Comparison of ENCODE assay signal across 15 cellular contexts in the genomic region with DNA sequence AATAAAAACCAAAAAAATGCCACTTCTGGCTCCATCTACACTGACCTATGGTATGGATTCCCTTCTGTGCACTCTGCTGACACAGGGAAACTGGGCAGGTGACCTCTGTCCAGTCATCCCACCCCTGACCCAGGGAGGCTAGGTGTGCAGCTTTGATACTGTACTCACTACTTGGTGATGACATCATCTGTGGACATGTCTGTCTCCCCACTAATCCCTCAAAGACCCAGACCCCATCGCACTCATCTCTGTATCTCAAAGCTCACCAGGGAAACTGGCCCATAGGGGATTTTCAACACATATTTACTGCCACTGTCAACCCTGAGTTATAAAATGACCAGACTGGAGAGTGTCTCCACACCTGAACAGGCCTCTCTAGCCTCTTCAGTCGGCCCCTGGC. TPM values are rescaled to one million over a fixed set of nuclear protein-coding genes. Genes with fewer than 3 reads are reported as not detected.
DNase-seq lines count a peak whose midpoint lies in the region; ATAC-seq and TF ChIP-seq lines count a peak whose summit lies in the region.
"Had no signal": no experiment of that assay in that cellular context is flagged by ENCODE, and none has a peak within 500 bp of the region (broad histone marks: within the 10 kb centered on the region; RNA-seq: fewer than 3 reads in every experiment).

No MANE protein-coding gene starts in this region.

- no peaks in the 10 kb centered on the region for H3K36me3 ChIP-seq in left lung
- no peaks in the 10 kb centered on the region for H3K36me3 ChIP-seq in ovary
- no peaks in the 10 kb centered on the region for H3K36me3 ChIP-seq in spleen

- H3K9me3 ChIP-seq in left lung: no peaks in the 10 kb centered on the region
- no peaks in the 10 kb centered on the region for H3K9me3 ChIP-seq in ovary
- H3K9me3 ChIP-seq in spleen: no peaks in the 10 kb centered on the region

- intact Hi-C loops in left lung (cut with DNase I): no loop called here
- intact Hi-C loops in ovary (cut with DNase I): no loop called here
- intact Hi-C loops in spleen (cut with DNase I; ENCODE audit: low total_unique reads): loop anchor here (10.0 kb wide), 1 partner anchor 58 kb away; no protein-coding TSS in a partner anchor

- H3K4me1 ChIP-seq in left lung (peaks cover 0 to 18% of the 10 kb centered on the region in 2 donors), ovary (ENCODE audit: insufficient read depth) (peaks cover 23% of the 10 kb centered on the region), spleen (peaks cover 0 to 76% (median 19%) of the 10 kb centered on the region in 6 donors)

- peak; percentile 68 for ATAC-seq in GM18502 (IDR thresholded peaks at IDR 0.05; ENCODE audit: poor library complexity, unreplicated experiment)
- peak; percentile 58 for ATAC-seq in GM21381 (IDR thresholded peaks at IDR 0.05; ENCODE audit: unreplicated experiment)
- peak; percentile 63 for ATAC-seq in HG03135 (IDR thresholded peaks at IDR 0.05; ENCODE audit: unreplicated experiment)
- ATAC-seq in left lung: peak; percentile 58

- DNase-seq in left lung (no peak), DMS153 treated with DMSO at 0.1 percent for 48 hours (lab: John Stamatoyannopoulos, UW; ENCODE audit: unreplicated experiment) (no peak), NCI-H2227 (lab: John Stamatoyannopoulos, UW; ENCODE audit: unreplicated experiment) (no peak), ovary (no peak), spleen (no peak)
- DNase-seq: activated T-cell treated with anti-CD3 and anti-CD28 coated beads for 4 hours; CD4-positive, alpha-beta T cell; H9; immature natural killer cell; naive B cell; NCI-H2029 treated with DMSO at 0.1 percent for 48 hours; stimulated activated CD4-positive, alpha-beta T cell treated with anti-CD3 and anti-CD28 coated beads, Interleukin-12 subunit alpha, Interleukin-12 subunit beta, amount 100 ng/mL, for 4 hours had no signal

- TF ChIP-seq CTCF in left lung (IDR thresholded peaks at IDR 0.05) (no peak), ovary (IDR thresholded peaks at IDR 0.05) (no peak), spleen (IDR thresholded peaks at IDR 0.05 in 8 of 11, conservative IDR thresholded peaks at IDR 0.05 in 3 of 11) (no peak)

- H3K27ac ChIP-seq in left lung (no peak overlapping the region), ovary (peak overlapping the region in 1 of 2 donors; percentile 49), spleen (no peak overlapping the region)

- no peak overlapping the region for H3K4me3 ChIP-seq in left lung
- no peak overlapping the region for H3K4me3 ChIP-seq in ovary
- H3K4me3 ChIP-seq in spleen: no peak overlapping the region

- 55 to 62% (median 59%) methylated on average over 2 of the region's 2 CpGs for WGBS in ovary, 3 donors
- WGBS in spleen, 5 donors: 65 to 84% (median 72%) methylated on average over 2 of the region's 2 CpGs

- TF ChIP-seq POLR2A in ovary (IDR thresholded peaks at IDR 0.05): no peak
- no peak for TF ChIP-seq POLR2A in spleen (IDR thresholded peaks at IDR 0.05)

- no peaks in the 10 kb centered on the region for H3K27me3 ChIP-seq in left lung
- H3K27me3 ChIP-seq in ovary: no peaks in the 10 kb centered on the region
- no peaks in the 10 kb centered on the region for H3K27me3 ChIP-seq in spleen (replicated peaks in 1 of 7)

- no peak for TF ChIP-seq EP300 in ovary (IDR thresholded peaks at IDR 0.05)

RNA-seq across cellular contexts. Expression of gene SGMS1, which starts 10.6 kb away (rescaled TPM):
- 10 to 100 TPM; 47.0 to 54.0 TPM for total RNA-seq in left lung
- total RNA-seq in ovary: 10 to 100 TPM; 31.4 to 90.0 (median 39.1) TPM
- polyA plus RNA-seq in ovary: 10 to 100 TPM; 15.6 to 22.5 TPM
- 10 to 100 TPM; 29.0 to 84.3 (median 39.5) TPM for total RNA-seq in spleen
- 1 to 10 TPM; 5.9 to 7.3 (median 6.6) TPM for polyA plus RNA-seq in spleen
